ENCODE assay signal across 1 cellular context in genomic region chr1:212433577-212434462, GRCh38.
TF ChIP-seq lines count a peak whose summit lies in the region.

No MANE protein-coding gene starts in this region.

TF ChIP-seq in H1, 55 proteins besides CTCF, POLR2A, EP300 and RAD21:
- TF ChIP-seq ATF3 (IDR thresholded peaks at IDR 0.05; ENCODE audit: insufficient read depth, low read depth, low read length) (no peak), RNF2 (IDR thresholded peaks at IDR 0.05; ENCODE audit: borderline replicate concordance, low read depth, low read length, missing control alignments, poor library complexity, severe bottlenecking) (no peak), SAP30 (IDR thresholded peaks at IDR 0.05; ENCODE audit: insufficient read depth, insufficient replicate concordance, low read length) (no peak), BACH1 (IDR thresholded peaks at IDR 0.05; ENCODE audit: low read length) (no peak), JUND (IDR thresholded peaks at IDR 0.05; ENCODE audit: low read length) (no peak), KDM4A (IDR thresholded peaks at IDR 0.05; ENCODE audit: low read depth, low read length, severe bottlenecking) (no peak), CHD1 (IDR thresholded peaks at IDR 0.05; ENCODE audit: low read depth, low read length) (no peak), SIX5 (IDR thresholded peaks at IDR 0.05; ENCODE audit: low read depth, low read length) (no peak), SRF (IDR thresholded peaks at IDR 0.05; ENCODE audit: low read depth, low read length) (no peak), MAFK (IDR thresholded peaks at IDR 0.05; ENCODE audit: low read depth, low read length) (no peak)
TF ChIP-seq in H1: peak in this region for 0.
